ENCODE assay signal across 14 cellular contexts in genomic region chr5:26121343-26121742, GRCh38.
DNase-seq lines count a peak whose midpoint lies in the region; ATAC-seq, FAIRE-seq and TF ChIP-seq lines count a peak whose summit lies in the region.
"Had no signal": no experiment of that assay in that cellular context is flagged by ENCODE, and none has a peak within 500 bp of the region (broad histone marks: within the 10 kb centered on the region; RNA-seq: fewer than 3 reads in every experiment).

No MANE protein-coding gene starts in this region.

- H3K4me3 ChIP-seq in SJCRH30 (no peak overlapping the region), osteoblast (ENCODE audit: insufficient read depth, low read length) (no peak overlapping the region), pancreas (no peak overlapping the region)

- TF ChIP-seq CTCF in osteoblast (IDR thresholded peaks at IDR 0.05; ENCODE audit: extremely low read depth, low read depth, low read length) (no peak), pancreas (IDR thresholded peaks at IDR 0.05) (no peak)

- H3K4me1 ChIP-seq in SJCRH30, result no peaks in the 10 kb centered on the region
- H3K4me1 ChIP-seq in osteoblast (ENCODE audit: insufficient read depth, low read length), result no peaks in the 10 kb centered on the region
- H3K4me1 ChIP-seq in pancreas, result no peaks in the 10 kb centered on the region

- intact Hi-C loops in pancreas (cut with DNase I), result no loop called here

- H4K20me1 ChIP-seq in osteoblast (ENCODE audit: insufficient read depth, low read length), result no peaks in the 10 kb centered on the region

- H3K27me3 ChIP-seq in SJCRH30, result no peaks in the 10 kb centered on the region
- no peaks in the 10 kb centered on the region for H3K27me3 ChIP-seq in osteoblast (ENCODE audit: insufficient read depth, low read length)
- H3K27me3 ChIP-seq in pancreas, result no peaks in the 10 kb centered on the region

- H3K4me2 ChIP-seq in osteoblast (ENCODE audit: insufficient read depth, low read length), result no peak overlapping the region

- DNase-seq in NCI-H2196 (lab: John Stamatoyannopoulos, UW; ENCODE audit: unreplicated experiment) (peak; percentile 15), NCI-H2196 treated with DMSO at 0.1 percent for 48 hours (lab: John Stamatoyannopoulos, UW; ENCODE audit: unreplicated experiment) (no peak), LoVo (ENCODE audit: low spot score) (peak; percentile 12), SJCRH30 (peak; percentile 1 to 28), osteoblast (ENCODE audit: insufficient read length, low spot score, missing footprints) (peak; percentile 0), pancreas (no peak)
- DNase-seq: activated CD8-positive, alpha-beta memory T cell treated with anti-CD3 and anti-CD28 coated beads, Interleukin-2, amount 50 U/mL, for 48 hours; Calu3; effector memory CD4-positive, alpha-beta T cell; MM.1S had no signal

- H3K27ac ChIP-seq in SJCRH30 (no peak overlapping the region), osteoblast (ENCODE audit: low read depth, low read length) (no peak overlapping the region), pancreas (no peak overlapping the region)

- H3K79me2 ChIP-seq in osteoblast (ENCODE audit: insufficient read depth, low read length), result no peaks in the 10 kb centered on the region

- FAIRE-seq in pancreas (lab: Jason Lieb, UNC), result no peak
- FAIRE-seq: bronchial epithelial cell, keratinocyte had no signal

- ATAC-seq in GM19035 (IDR thresholded peaks at IDR 0.05; ENCODE audit: unreplicated experiment) (no peak), HG03521 (IDR thresholded peaks at IDR 0.05; ENCODE audit: unreplicated experiment) (no peak), pancreas (no peak)

- 43 to 47% methylated on average over 6 of the region's 6 CpGs for WGBS in pancreas, 2 donors

- no peak overlapping the region for H2AFZ ChIP-seq in osteoblast (ENCODE audit: low read length)

- H3K9me3 ChIP-seq in SJCRH30 (replicated peaks) (no peaks in the 10 kb centered on the region), osteoblast (ENCODE audit: low read depth, low read length) (no peaks in the 10 kb centered on the region), pancreas (no peaks in the 10 kb centered on the region)

- H3K36me3 ChIP-seq in SJCRH30, result no peaks in the 10 kb centered on the region
- no peaks in the 10 kb centered on the region for H3K36me3 ChIP-seq in osteoblast (ENCODE audit: insufficient read depth, low read length)
- H3K36me3 ChIP-seq in pancreas, result no peaks in the 10 kb centered on the region

Comparison
In these comparisons a context has a peak if more than half of its experiments do, and no peak if none do; other contexts are left out.
1. DNase-seq: peak in NCI-H2196 (single experiment), LoVo (single experiment), SJCRH30 (2 of 2) and osteoblast (single experiment); none in NCI-H2196 treated with DMSO at 0.1 percent for 48 hours (single experiment) and pancreas (0 of 6).